In genomic region chr18:70659026-70659726, GRCh38 we compare ENCODE assay signal across 10 cellular contexts.
DNase-seq lines count a peak whose midpoint lies in the region; ATAC-seq and TF ChIP-seq lines count a peak whose summit lies in the region.
"Had no signal": no experiment of that assay in that cellular context is flagged by ENCODE, and none has a peak within 500 bp of the region (broad histone marks: within the 10 kb centered on the region; RNA-seq: fewer than 3 reads in every experiment).

No MANE protein-coding gene starts in this region.

- no peak for ATAC-seq in Right ventricle myocardium superior (ENCODE audit: poor library complexity)
- peak; percentile 88 for ATAC-seq in activated CD8-positive, alpha-beta T cell treated with anti-CD3 and anti-CD28 coated beads for 36 hours
- peak; percentile 88 for ATAC-seq in stimulated activated naive CD8-positive, alpha-beta T cell treated with anti-CD3 and anti-CD28 coated beads, Interleukin-15, Interleukin-2, amounts not matched to agents 100 U/mL and 50 U/mL, for 24 hours
- no peak for ATAC-seq in left lung

- H3K9me3 ChIP-seq in cardiac muscle cell (ENCODE audit: low read depth) (no peaks in the 10 kb centered on the region), left lung (no peaks in the 10 kb centered on the region)
- H3K9me3 ChIP-seq: suprapubic skin had no signal

- H3K27me3 Mint-ChIP-seq in activated CD8-positive, alpha-beta T cell treated with anti-CD3 and anti-CD28 coated beads for 36 hours = no peaks in the 10 kb centered on the region
- H3K27me3 Mint-ChIP-seq: B cell had no signal

- POLR2A ChIA-PET in activated CD8-positive, alpha-beta T cell treated with anti-CD3 and anti-CD28 coated beads for 36 hours (lab: Charles Lee) = interaction anchor here (0.7 to 1.3 kb wide), 2 partner anchors 17 to 36 kb away, joined by 3 to 5 read pairs; no protein-coding TSS in a partner anchor

- H3K27ac Mint-ChIP-seq in activated CD8-positive, alpha-beta T cell treated with anti-CD3 and anti-CD28 coated beads for 36 hours = peak overlapping the region; percentile 73
- H3K27ac Mint-ChIP-seq: B cell had no signal

- DNase-seq in cardiac muscle cell (ENCODE audit: low read depth in 1 of 2, low spot score in 1 of 2) = peak; percentile 4 to 97
- no peak for DNase-seq in Right ventricle myocardium superior
- DNase-seq in activated CD8-positive, alpha-beta T cell treated with anti-CD3 and anti-CD28 coated beads for 36 hours = peak; percentile 74
- peak; percentile 60 to 83 for DNase-seq in erythroblast (lab: John Stamatoyannopoulos, UW)
- peak; percentile 32 for DNase-seq in stimulated activated naive CD8-positive, alpha-beta T cell treated with anti-CD3 and anti-CD28 coated beads, Interleukin-15, Interleukin-2, amounts not matched to agents 100 U/mL and 50 U/mL, for 24 hours
- no peak for DNase-seq in head of caudate nucleus
- DNase-seq in T1000 (lab: John Stamatoyannopoulos, UW) = no peak
- DNase-seq in left lung = no peak

- H3K4me1 ChIP-seq in cardiac muscle cell (ENCODE audit: low read depth) (no peaks in the 10 kb centered on the region), left lung (no peaks in the 10 kb centered on the region)
- H3K4me1 ChIP-seq: suprapubic skin had no signal

- no peaks in the 10 kb centered on the region for H3K36me3 ChIP-seq in cardiac muscle cell
- H3K36me3 ChIP-seq in left lung = no peaks in the 10 kb centered on the region
- H3K36me3 ChIP-seq: suprapubic skin had no signal

- no peak for TF ChIP-seq POLR2A in erythroblast (IDR thresholded peaks at IDR 0.05; ENCODE audit: low read length)

- H3K27me3 ChIP-seq in cardiac muscle cell (no peaks in the 10 kb centered on the region), left lung (no peaks in the 10 kb centered on the region)
- H3K27me3 ChIP-seq: suprapubic skin had no signal

- CTCF ChIA-PET in activated CD8-positive, alpha-beta T cell treated with anti-CD3 and anti-CD28 coated beads for 36 hours (lab: Charles Lee) = interaction anchor here (1.1 to 1.9 kb wide), 6 partner anchors 8 to 169 kb away, joined by 3 to 5 read pairs (median 4); no protein-coding TSS in a partner anchor

- no peak overlapping the region for H3K4me3 ChIP-seq in cardiac muscle cell
- no peak overlapping the region for H3K4me3 ChIP-seq in left lung
- H3K4me3 ChIP-seq: suprapubic skin had no signal

- peaks cover 5% of the 10 kb centered on the region for H3K9me3 Mint-ChIP-seq in activated CD8-positive, alpha-beta T cell treated with anti-CD3 and anti-CD28 coated beads for 36 hours

- H3K27ac ChIP-seq in cardiac muscle cell = no peak overlapping the region
- H3K27ac ChIP-seq in left lung = no peak overlapping the region
- H3K27ac ChIP-seq: suprapubic skin had no signal

- H3K36me3 Mint-ChIP-seq in activated CD8-positive, alpha-beta T cell treated with anti-CD3 and anti-CD28 coated beads for 36 hours (ENCODE audit: low read depth) = peaks cover under 1% of the 10 kb centered on the region

- peak overlapping the region; percentile 63 for H3K4me3 Mint-ChIP-seq in activated CD8-positive, alpha-beta T cell treated with anti-CD3 and anti-CD28 coated beads for 36 hours
- H3K4me3 Mint-ChIP-seq: B cell had no signal

- peaks cover 42% of the 10 kb centered on the region for H3K4me1 Mint-ChIP-seq in activated CD8-positive, alpha-beta T cell treated with anti-CD3 and anti-CD28 coated beads for 36 hours (ENCODE audit: low read depth)
- H3K4me1 Mint-ChIP-seq: B cell had no signal

- intact Hi-C loops in Right ventricle myocardium superior (cut with DNase I) = no loop called here
- intact Hi-C loops in activated CD8-positive, alpha-beta T cell treated with anti-CD3 and anti-CD28 coated beads for 36 hours (cut with micrococcal nuclease) = no loop called here
- intact Hi-C loops in head of caudate nucleus (cut with DNase I) = no loop called here
- intact Hi-C loops in left lung (cut with DNase I) = no loop called here

- peak; percentile 3 for TF ChIP-seq CTCF in cardiac muscle cell (IDR thresholded peaks at IDR 0.05; ENCODE audit: low read depth, low read length)
- no peak for TF ChIP-seq CTCF in activated CD8-positive, alpha-beta T cell treated with anti-CD3 and anti-CD28 coated beads for 36 hours (IDR thresholded peaks at IDR 0.05)
- TF ChIP-seq CTCF in left lung (IDR thresholded peaks at IDR 0.05) = no peak

Comparison
In these comparisons a context has a peak if more than half of its experiments do, and no peak if none do; other contexts are left out.
1. DNase-seq: peak in cardiac muscle cell (2 of 2), activated CD8-positive, alpha-beta T cell treated with anti-CD3 and anti-CD28 coated beads for 36 hours (single experiment), erythroblast (2 of 2) and stimulated activated naive CD8-positive, alpha-beta T cell treated with anti-CD3 and anti-CD28 coated beads, Interleukin-15, Interleukin-2, amounts not matched to agents 100 U/mL and 50 U/mL, for 24 hours (single experiment); none in Right ventricle myocardium superior (single experiment), head of caudate nucleus (0 of 42), T1000 (single experiment) and left lung (0 of 2).
2. ATAC-seq: peak in activated CD8-positive, alpha-beta T cell treated with anti-CD3 and anti-CD28 coated beads for 36 hours (single experiment) and stimulated activated naive CD8-positive, alpha-beta T cell treated with anti-CD3 and anti-CD28 coated beads, Interleukin-15, Interleukin-2, amounts not matched to agents 100 U/mL and 50 U/mL, for 24 hours (single experiment); none in Right ventricle myocardium superior (single experiment) and left lung (single experiment).